2 cellular contexts compared by ENCODE assay signal in genomic region chr5:74639538-74640449, GRCh38.
TF ChIP-seq lines count a peak whose summit lies in the region.

No MANE protein-coding gene starts in this region.

TF ChIP-seq in HEK293, 187 proteins besides CTCF, POLR2A, EP300 and RAD21:
- TF ChIP-seq IKZF3 (tag by site-specific recombination; IDR thresholded peaks at IDR 0.05) (no peak), ZNF416 (tag by site-specific recombination; IDR thresholded peaks at IDR 0.05) (no peak), ZNF335 (tag by site-specific recombination; conservative IDR thresholded peaks at IDR 0.05) (peak; percentile 77), ZBTB17 (tag by site-specific recombination; IDR thresholded peaks at IDR 0.05) (no peak; the same call in 1 of the 2 replicates), ZNF18 (tag by site-specific recombination; IDR thresholded peaks at IDR 0.05) (no peak), ZNF169 (tag by site-specific recombination; IDR thresholded peaks at IDR 0.05) (no peak), ZNF530 (tag by site-specific recombination; IDR thresholded peaks at IDR 0.05; ENCODE audit: low read depth) (no peak), HIC1 (tag by site-specific recombination; IDR thresholded peaks at IDR 0.05) (peak; percentile 74), REST (tag by site-specific recombination; IDR thresholded peaks at IDR 0.05) (0 out of 2 replicates have a peak, but pooled peaks have one; percentile 27), ZNF292 (tag by site-specific recombination; IDR thresholded peaks at IDR 0.05; ENCODE audit: borderline replicate concordance, low read depth) (no peak), GLIS2 (tag by site-specific recombination; IDR thresholded peaks at IDR 0.05) (peak; percentile 84), ZNF513 (tag by site-specific recombination; IDR thresholded peaks at IDR 0.05) (0 out of 2 replicates have a peak, but pooled peaks have one; percentile 6), ZNF341 (tag by site-specific recombination; IDR thresholded peaks at IDR 0.05; ENCODE audit: low read depth) (peak; percentile 62), ZNF571 (tag by site-specific recombination; IDR thresholded peaks at IDR 0.05) (no peak), SCRT1 (tag by site-specific recombination; IDR thresholded peaks at IDR 0.05; ENCODE audit: borderline replicate concordance) (peak; percentile 98), GLIS1 (tag by site-specific recombination; IDR thresholded peaks at IDR 0.05) (peak; percentile 38), SCRT2 (tag by site-specific recombination; IDR thresholded peaks at IDR 0.05) (peak; percentile 100), ZNF707 (tag by site-specific recombination; IDR thresholded peaks at IDR 0.05) (no peak), ZNF626 (tag by site-specific recombination; IDR thresholded peaks at IDR 0.05) (no peak), MEIS1 (CRISPR knock-in tag; IDR thresholded peaks at IDR 0.05; ENCODE audit: borderline replicate concordance) (no peak)

TF ChIP-seq in endothelial cell of umbilical vein, 7 proteins besides CTCF, POLR2A, EP300 and RAD21:
- TF ChIP-seq EZH2 (IDR thresholded peaks at IDR 0.05; ENCODE audit: borderline replicate concordance, low read depth, low read length, severe bottlenecking) (no peak), POLR2AphosphoS5 (IDR thresholded peaks at IDR 0.05; ENCODE audit: insufficient read depth, low read depth, low read length) (no peak), MYC (IDR thresholded peaks at IDR 0.05; ENCODE audit: low read depth, low read length) (no peak), JUN (IDR thresholded peaks at IDR 0.05; ENCODE audit: borderline replicate concordance, insufficient read depth, insufficient read length, low read depth) (no peak)
